In the genomic region with DNA sequence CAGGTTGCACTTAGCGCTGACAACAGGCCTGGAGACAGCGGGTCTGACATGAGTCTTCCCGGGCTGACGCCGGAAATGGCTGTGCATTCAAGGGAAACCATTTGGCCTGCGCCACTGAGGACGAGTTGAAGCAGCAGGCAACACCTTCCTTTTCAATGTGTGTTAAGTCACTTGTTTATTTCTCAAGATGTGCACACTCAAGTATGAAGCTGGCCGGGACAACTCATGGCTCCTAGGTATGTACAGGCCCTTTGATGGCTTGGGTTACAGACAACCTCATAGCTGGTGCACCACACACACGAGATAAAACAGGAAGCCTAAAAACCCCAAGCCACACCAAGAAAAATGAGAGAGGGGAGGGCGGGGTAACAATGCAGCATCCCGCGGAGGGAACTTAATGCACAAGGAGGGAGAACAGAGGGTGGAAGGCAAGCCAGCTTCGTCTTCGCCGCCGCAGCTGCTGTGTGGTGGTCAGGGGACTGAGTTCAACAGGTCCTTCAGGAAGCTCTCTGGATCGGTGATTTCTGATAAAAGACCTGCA, we compare ENCODE assay signal across 9 cellular contexts.
A peak's percentile ranks its signal among the peaks of the same experiment; 100 is the strongest.
DNase-seq lines count a peak whose midpoint lies in the region; ATAC-seq and TF ChIP-seq lines count a peak whose summit lies in the region.
"Had no signal": no experiment of that assay in that cellular context is flagged by ENCODE, and none has a peak within 500 bp of the region (broad histone marks: within the 10 kb centered on the region; RNA-seq: fewer than 3 reads in every experiment).

No MANE protein-coding gene starts in this region.

- H3K27me3 ChIP-seq in stomach smooth muscle (ENCODE audit: control insufficient read depth in 1 of 2, insufficient read depth in 2 of 2, low read length in 2 of 2) (no peaks in the 10 kb centered on the region), uterus (no peaks in the 10 kb centered on the region)

- peak; percentile 96 to 98 for ATAC-seq in naive thymus-derived CD8-positive, alpha-beta T cell

- H3K4me3 Mint-ChIP-seq in naive thymus-derived CD8-positive, alpha-beta T cell, result peak overlapping the region; percentile 56 to 83 (median 68)
- H3K4me3 Mint-ChIP-seq: memory B cell had no signal

- intact Hi-C loops in uterus (cut with DNase I; ENCODE audit: low total_unique reads), result loop anchor here (10.0 kb wide), 1 partner anchor 160 kb away; no protein-coding TSS in a partner anchor

- peak overlapping the region; percentile 12 to 94 (median 70) for H3K27ac Mint-ChIP-seq in naive thymus-derived CD8-positive, alpha-beta T cell
- H3K27ac Mint-ChIP-seq: memory B cell had no signal

- no peaks in the 10 kb centered on the region for H3K9me3 Mint-ChIP-seq in naive thymus-derived CD8-positive, alpha-beta T cell
- H3K9me3 Mint-ChIP-seq: memory B cell had no signal

- no peak for TF ChIP-seq POLR2A in uterus (IDR thresholded peaks at IDR 0.05)

- H3K27me3 Mint-ChIP-seq in naive thymus-derived CD8-positive, alpha-beta T cell, result peaks cover 0 to 13% (median 0%) of the 10 kb centered on the region in 5 donors
- H3K27me3 Mint-ChIP-seq: memory B cell had no signal

- no peak for TF ChIP-seq CTCF in uterus (IDR thresholded peaks at IDR 0.05)

- H3K9me3 ChIP-seq in stomach smooth muscle (ENCODE audit: control insufficient read depth in 2 of 2, low read length in 2 of 2) (no peaks in the 10 kb centered on the region), uterus (no peaks in the 10 kb centered on the region)

- peaks cover 15 to 53% (median 45%) of the 10 kb centered on the region in 4 donors for H3K4me1 Mint-ChIP-seq in naive thymus-derived CD8-positive, alpha-beta T cell

- POLR2A ChIA-PET in naive thymus-derived CD8-positive, alpha-beta T cell (lab: Charles Lee), result interaction anchor here (1.0 to 3.5 kb wide), 9 partner anchors 22 to 172 kb away, joined by 3 to 19 read pairs (median 8); partner anchors contain the start of genes ALDH4A1 and IFFO2

- H3K27ac ChIP-seq in stomach smooth muscle (ENCODE audit: low read length) (peak overlapping the region; percentile 24), uterus (no peak overlapping the region)

- H3K4me1 ChIP-seq in stomach smooth muscle (ENCODE audit: control insufficient read depth, insufficient read depth, low read length) (peaks cover 18% of the 10 kb centered on the region), uterus (no peaks in the 10 kb centered on the region)

- no peak overlapping the region for H3K9ac ChIP-seq in stomach smooth muscle (ENCODE audit: low read length in 2 of 2)

- H3K36me3 Mint-ChIP-seq in naive thymus-derived CD8-positive, alpha-beta T cell, result peaks cover 5 to 47% (median 33%) of the 10 kb centered on the region in 3 donors

- DNase-seq in activated CD4-positive, CD25-positive, alpha-beta regulatory T cell treated with anti-CD3 and anti-CD28 coated beads, Interleukin-2, amount 50 U/mL, for 16 hours (ENCODE audit: low read depth, low spot score), result peak; percentile 45
- DNase-seq in activated effector memory CD4-positive, alpha-beta T cell treated with Interleukin-2 at 50 U/mL for 16 hours, result peak; percentile 63
- DNase-seq in naive thymus-derived CD8-positive, alpha-beta T cell, result peak; percentile 26 to 92 (median 78)
- no peak for DNase-seq in NCI-H1694 (lab: John Stamatoyannopoulos, UW)
- DNase-seq in uterus, result no peak
- no peak for DNase-seq in RPMI8226
- DNase-seq: NCI-H446 treated with DMSO at 0.1 percent for 48 hours had no signal

- H3K36me3 ChIP-seq in stomach smooth muscle (ENCODE audit: control insufficient read depth in 2 of 2, insufficient read depth in 2 of 2, low read length in 2 of 2), result peaks cover 50 to 55% of the 10 kb centered on the region in 2 donors
- no peaks in the 10 kb centered on the region for H3K36me3 ChIP-seq in uterus

- H3K4me3 ChIP-seq in stomach smooth muscle (ENCODE audit: low read length in 2 of 2), result no peak overlapping the region
- no peak overlapping the region for H3K4me3 ChIP-seq in uterus

Comparison
In these comparisons a context has a peak if more than half of its experiments do, and no peak if none do; other contexts are left out.
1. DNase-seq: peak in activated CD4-positive, CD25-positive, alpha-beta regulatory T cell treated with anti-CD3 and anti-CD28 coated beads, Interleukin-2, amount 50 U/mL, for 16 hours (single experiment), activated effector memory CD4-positive, alpha-beta T cell treated with Interleukin-2 at 50 U/mL for 16 hours (single experiment) and naive thymus-derived CD8-positive, alpha-beta T cell (10 of 10); none in NCI-H1694 (single experiment), uterus (0 of 2) and RPMI8226 (single experiment).